Comparison of ENCODE assay signal across 8 cellular contexts in genomic region chrX:40145670-40146470, GRCh38. TPM values are rescaled to one million over a fixed set of nuclear protein-coding genes. Genes with fewer than 3 reads are reported as not detected.
DNase-seq lines count a peak whose midpoint lies in the region; ATAC-seq and TF ChIP-seq lines count a peak whose summit lies in the region.

No MANE protein-coding gene starts in this region.

- DNase-seq in GM20000 (ENCODE audit: low spot score) = peak; percentile 40
- DNase-seq in left cardiac atrium = no peak
- DNase-seq in sciatic nerve (ENCODE audit: low spot score) = no peak
- DNase-seq in SIG-M5 (lab: John Stamatoyannopoulos, UW) = no peak
- DNase-seq in dermis blood vessel endothelial cell = no peak

- intact Hi-C loops in left cardiac atrium (cut with DNase I) = no loop called here
- intact Hi-C loops in sciatic nerve (cut with DNase I) = no loop called here

- peak; percentile 7 to 14 for ATAC-seq in left cardiac atrium
- peak; percentile 14 for ATAC-seq in sciatic nerve
- no peak for ATAC-seq in GM21367 (IDR thresholded peaks at IDR 0.05; ENCODE audit: unreplicated experiment)
- no peak for ATAC-seq in GM18520 (IDR thresholded peaks at IDR 0.05; ENCODE audit: unreplicated experiment)

- no peak for TF ChIP-seq CTCF in GM20000 (IDR thresholded peaks at IDR 0.05; ENCODE audit: extremely low read depth, missing control alignments)
- no peak for TF ChIP-seq CTCF in VCaP (conservative IDR thresholded peaks at IDR 0.05)

- H3K27ac ChIP-seq in VCaP = peak overlapping the region; percentile 59; the same call in 1 of the 2 replicates

RNA-seq across cellular contexts. Expression of gene BCOR, which starts 48.1 kb away (rescaled TPM):
- total RNA-seq in left cardiac atrium (10 to 100 TPM; 10.8 to 21.6 TPM), sciatic nerve (42.0 TPM), dermis blood vessel endothelial cell (8.8 and 31.6 TPM in 2 replicates)

Comparison
In these comparisons a context has a peak if more than half of its experiments do, and no peak if none do; other contexts are left out.
1. ATAC-seq: peak in left cardiac atrium (2 of 2) and sciatic nerve (single experiment); none in GM21367 (single experiment) and GM18520 (single experiment).